ENCODE assay signal across 2 cellular contexts in the genomic region with DNA sequence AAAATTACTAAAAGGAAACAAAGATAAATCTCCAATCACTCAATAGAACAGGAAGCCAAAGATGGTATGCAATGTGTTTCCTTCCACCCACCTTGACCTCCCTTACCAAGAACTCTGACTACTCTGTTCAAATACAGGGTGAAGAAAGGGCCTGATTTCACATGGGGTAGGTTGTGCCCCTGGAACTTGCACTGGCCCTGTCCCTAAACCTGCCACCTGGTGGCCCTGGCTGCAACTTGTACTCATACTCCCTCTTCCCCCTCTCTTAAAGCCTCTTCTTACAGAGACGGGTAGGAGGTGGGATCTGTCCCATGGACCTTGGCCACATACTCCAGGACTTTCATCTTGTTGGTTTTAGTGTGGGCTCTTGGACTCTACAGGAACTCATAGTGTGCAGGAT.
TF ChIP-seq lines count a peak whose summit lies in the region.

No MANE protein-coding gene starts in this region.

TF ChIP-seq in GM23338, 12 proteins besides CTCF, POLR2A, EP300 and RAD21 (continues in another document):
- TF ChIP-seq, protein P1, sequence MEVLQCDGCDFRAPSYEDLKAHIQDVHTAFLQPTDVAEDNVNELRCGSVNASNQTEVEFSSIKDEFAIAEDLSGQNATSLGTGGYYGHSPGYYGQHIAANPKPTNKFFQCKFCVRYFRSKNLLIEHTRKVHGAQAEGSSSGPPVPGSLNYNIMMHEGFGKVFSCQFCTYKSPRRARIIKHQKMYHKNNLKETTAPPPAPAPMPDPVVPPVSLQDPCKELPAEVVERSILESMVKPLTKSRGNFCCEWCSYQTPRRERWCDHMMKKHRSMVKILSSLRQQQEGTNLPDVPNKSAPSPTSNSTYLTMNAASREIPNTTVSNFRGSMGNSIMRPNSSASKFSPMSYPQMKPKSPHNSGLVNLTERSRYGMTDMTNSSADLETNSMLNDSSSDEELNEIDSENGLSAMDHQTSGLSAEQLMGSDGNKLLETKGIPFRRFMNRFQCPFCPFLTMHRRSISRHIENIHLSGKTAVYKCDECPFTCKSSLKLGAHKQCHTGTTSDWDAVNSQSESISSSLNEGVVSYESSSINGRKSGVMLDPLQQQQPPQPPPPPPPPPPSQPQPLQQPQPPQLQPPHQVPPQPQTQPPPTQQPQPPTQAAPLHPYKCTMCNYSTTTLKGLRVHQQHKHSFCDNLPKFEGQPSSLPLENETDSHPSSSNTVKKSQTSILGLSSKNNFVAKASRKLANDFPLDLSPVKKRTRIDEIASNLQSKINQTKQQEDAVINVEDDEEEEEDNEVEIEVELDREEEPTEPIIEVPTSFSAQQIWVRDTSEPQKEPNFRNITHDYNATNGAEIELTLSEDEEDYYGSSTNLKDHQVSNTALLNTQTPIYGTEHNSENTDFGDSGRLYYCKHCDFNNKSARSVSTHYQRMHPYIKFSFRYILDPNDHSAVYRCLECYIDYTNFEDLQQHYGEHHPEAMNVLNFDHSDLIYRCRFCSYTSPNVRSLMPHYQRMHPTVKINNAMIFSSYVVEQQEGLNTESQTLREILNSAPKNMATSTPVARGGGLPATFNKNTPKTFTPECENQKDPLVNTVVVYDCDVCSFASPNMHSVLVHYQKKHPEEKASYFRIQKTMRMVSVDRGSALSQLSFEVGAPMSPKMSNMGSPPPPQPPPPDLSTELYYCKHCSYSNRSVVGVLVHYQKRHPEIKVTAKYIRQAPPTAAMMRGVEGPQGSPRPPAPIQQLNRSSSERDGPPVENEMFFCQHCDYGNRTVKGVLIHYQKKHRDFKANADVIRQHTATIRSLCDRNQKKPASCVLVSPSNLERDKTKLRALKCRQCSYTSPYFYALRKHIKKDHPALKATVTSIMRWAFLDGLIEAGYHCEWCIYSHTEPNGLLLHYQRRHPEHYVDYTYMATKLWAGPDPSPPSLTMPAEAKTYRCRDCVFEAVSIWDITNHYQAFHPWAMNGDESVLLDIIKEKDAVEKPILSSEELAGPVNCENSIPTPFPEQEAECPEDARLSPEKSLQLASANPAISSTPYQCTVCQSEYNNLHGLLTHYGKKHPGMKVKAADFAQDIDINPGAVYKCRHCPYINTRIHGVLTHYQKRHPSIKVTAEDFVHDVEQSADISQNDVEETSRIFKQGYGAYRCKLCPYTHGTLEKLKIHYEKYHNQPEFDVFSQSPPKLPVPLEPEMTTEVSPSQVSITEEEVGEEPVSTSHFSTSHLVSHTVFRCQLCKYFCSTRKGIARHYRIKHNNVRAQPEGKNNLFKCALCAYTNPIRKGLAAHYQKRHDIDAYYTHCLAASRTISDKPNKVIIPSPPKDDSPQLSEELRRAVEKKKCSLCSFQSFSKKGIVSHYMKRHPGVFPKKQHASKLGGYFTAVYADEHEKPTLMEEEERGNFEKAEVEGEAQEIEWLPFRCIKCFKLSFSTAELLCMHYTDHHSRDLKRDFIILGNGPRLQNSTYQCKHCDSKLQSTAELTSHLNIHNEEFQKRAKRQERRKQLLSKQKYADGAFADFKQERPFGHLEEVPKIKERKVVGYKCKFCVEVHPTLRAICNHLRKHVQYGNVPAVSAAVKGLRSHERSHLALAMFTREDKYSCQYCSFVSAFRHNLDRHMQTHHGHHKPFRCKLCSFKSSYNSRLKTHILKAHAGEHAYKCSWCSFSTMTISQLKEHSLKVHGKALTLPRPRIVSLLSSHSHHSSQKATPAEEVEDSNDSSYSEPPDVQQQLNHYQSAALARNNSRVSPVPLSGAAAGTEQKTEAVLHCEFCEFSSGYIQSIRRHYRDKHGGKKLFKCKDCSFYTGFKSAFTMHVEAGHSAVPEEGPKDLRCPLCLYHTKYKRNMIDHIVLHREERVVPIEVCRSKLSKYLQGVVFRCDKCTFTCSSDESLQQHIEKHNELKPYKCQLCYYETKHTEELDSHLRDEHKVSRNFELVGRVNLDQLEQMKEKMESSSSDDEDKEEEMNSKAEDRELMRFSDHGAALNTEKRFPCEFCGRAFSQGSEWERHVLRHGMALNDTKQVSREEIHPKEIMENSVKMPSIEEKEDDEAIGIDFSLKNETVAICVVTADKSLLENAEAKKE (CRISPR knock-in tag; IDR thresholded peaks at IDR 0.05) = no peak
- TF ChIP-seq ZNF114 (CRISPR knock-in tag; IDR thresholded peaks at IDR 0.05) (no peak), NANOG (IDR thresholded peaks at IDR 0.05; ENCODE audit: borderline replicate concordance) (no peak), JUNB (IDR thresholded peaks at IDR 0.05; ENCODE audit: unreplicated experiment) (no peak), CREB1 (CRISPR knock-in tag; IDR thresholded peaks at IDR 0.05; ENCODE audit: low read depth) (no peak), ZNF331 (CRISPR knock-in tag; IDR thresholded peaks at IDR 0.05; ENCODE audit: low read depth) (no peak), EZH2phosphoT487 (IDR thresholded peaks at IDR 0.05; ENCODE audit: unreplicated experiment) (no peak), EZH2 (IDR thresholded peaks at IDR 0.05; ENCODE audit: low read depth, unreplicated experiment) (no peak), POLR2AphosphoS5 (IDR thresholded peaks at IDR 0.05; ENCODE audit: low read depth) (no peak)
- TF ChIP-seq, protein P2, sequence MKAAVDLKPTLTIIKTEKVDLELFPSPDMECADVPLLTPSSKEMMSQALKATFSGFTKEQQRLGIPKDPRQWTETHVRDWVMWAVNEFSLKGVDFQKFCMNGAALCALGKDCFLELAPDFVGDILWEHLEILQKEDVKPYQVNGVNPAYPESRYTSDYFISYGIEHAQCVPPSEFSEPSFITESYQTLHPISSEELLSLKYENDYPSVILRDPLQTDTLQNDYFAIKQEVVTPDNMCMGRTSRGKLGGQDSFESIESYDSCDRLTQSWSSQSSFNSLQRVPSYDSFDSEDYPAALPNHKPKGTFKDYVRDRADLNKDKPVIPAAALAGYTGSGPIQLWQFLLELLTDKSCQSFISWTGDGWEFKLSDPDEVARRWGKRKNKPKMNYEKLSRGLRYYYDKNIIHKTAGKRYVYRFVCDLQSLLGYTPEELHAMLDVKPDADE (IDR thresholded peaks at IDR 0.05) = no peak

TF ChIP-seq in WTC11, 78 proteins besides CTCF, POLR2A, EP300 and RAD21:
- no peak for TF ChIP-seq TEAD1 (CRISPR knock-in tag; IDR thresholded peaks at IDR 0.05)
- TF ChIP-seq, protein P3, sequence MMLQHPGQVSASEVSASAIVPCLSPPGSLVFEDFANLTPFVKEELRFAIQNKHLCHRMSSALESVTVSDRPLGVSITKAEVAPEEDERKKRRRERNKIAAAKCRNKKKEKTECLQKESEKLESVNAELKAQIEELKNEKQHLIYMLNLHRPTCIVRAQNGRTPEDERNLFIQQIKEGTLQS (CRISPR knock-in tag; conservative IDR thresholded peaks at IDR 0.05) = no peak
- TF ChIP-seq, protein P4, sequence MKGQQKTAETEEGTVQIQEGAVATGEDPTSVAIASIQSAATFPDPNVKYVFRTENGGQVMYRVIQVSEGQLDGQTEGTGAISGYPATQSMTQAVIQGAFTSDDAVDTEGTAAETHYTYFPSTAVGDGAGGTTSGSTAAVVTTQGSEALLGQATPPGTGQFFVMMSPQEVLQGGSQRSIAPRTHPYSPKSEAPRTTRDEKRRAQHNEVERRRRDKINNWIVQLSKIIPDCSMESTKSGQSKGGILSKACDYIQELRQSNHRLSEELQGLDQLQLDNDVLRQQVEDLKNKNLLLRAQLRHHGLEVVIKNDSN (CRISPR knock-in tag; IDR thresholded peaks at IDR 0.05) = no peak
- no peak for TF ChIP-seq ZNF423 (CRISPR knock-in tag; IDR thresholded peaks at IDR 0.05)
- TF ChIP-seq SMAD4 (CRISPR knock-in tag; IDR thresholded peaks at IDR 0.05) = no peak
- no peak for TF ChIP-seq CBFB (CRISPR knock-in tag; IDR thresholded peaks at IDR 0.05; ENCODE audit: low read depth)
- no peak for TF ChIP-seq ETV6 (CRISPR knock-in tag; IDR thresholded peaks at IDR 0.05)
- TF ChIP-seq, protein P5, sequence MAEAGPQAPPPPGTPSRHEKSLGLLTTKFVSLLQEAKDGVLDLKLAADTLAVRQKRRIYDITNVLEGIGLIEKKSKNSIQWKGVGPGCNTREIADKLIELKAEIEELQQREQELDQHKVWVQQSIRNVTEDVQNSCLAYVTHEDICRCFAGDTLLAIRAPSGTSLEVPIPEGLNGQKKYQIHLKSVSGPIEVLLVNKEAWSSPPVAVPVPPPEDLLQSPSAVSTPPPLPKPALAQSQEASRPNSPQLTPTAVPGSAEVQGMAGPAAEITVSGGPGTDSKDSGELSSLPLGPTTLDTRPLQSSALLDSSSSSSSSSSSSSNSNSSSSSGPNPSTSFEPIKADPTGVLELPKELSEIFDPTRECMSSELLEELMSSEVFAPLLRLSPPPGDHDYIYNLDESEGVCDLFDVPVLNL (CRISPR knock-in tag; IDR thresholded peaks at IDR 0.05; ENCODE audit: borderline replicate concordance, low read depth) = no peak
TF ChIP-seq in WTC11: peak in this region for 0.
